Comparison of ENCODE assay signal across 1 cellular context in genomic region chr11:74956387-74956786, GRCh38.
TF ChIP-seq lines count a peak whose summit lies in the region.

No MANE protein-coding gene starts in this region.

TF ChIP-seq in K562, 482 proteins besides CTCF, POLR2A, EP300 and RAD21:
- TF ChIP-seq ZFP91 (CRISPR knock-in tag; IDR thresholded peaks at IDR 0.05) (no peak), BACH1 (tag; IDR thresholded peaks at IDR 0.05) (no peak), GATAD2B (IDR thresholded peaks at IDR 0.05; ENCODE audit: borderline replicate concordance) (no peak), ZBTB40 (IDR thresholded peaks at IDR 0.05) (no peak), ZBTB40 (CRISPR knock-in tag; IDR thresholded peaks at IDR 0.05) (no peak), MED1 (CRISPR knock-in tag; IDR thresholded peaks at IDR 0.05; ENCODE audit: borderline replicate concordance) (no peak), ZNF41 (CRISPR knock-in tag; conservative IDR thresholded peaks at IDR 0.05) (no peak), SAFB2 (IDR thresholded peaks at IDR 0.05; ENCODE audit: borderline replicate concordance, low read depth, low read length, severe bottlenecking) (no peak), ZNF311 (CRISPR knock-in tag; IDR thresholded peaks at IDR 0.05) (no peak), ZNF395 (CRISPR knock-in tag; IDR thresholded peaks at IDR 0.05) (no peak), NR2C2 (CRISPR knock-in tag; IDR thresholded peaks at IDR 0.05) (no peak), NR2C2 (tag; IDR thresholded peaks at IDR 0.05) (no peak), HOXB6 (CRISPR knock-in tag; IDR thresholded peaks at IDR 0.05; ENCODE audit: borderline replicate concordance) (no peak), THAP7 (CRISPR knock-in tag; IDR thresholded peaks at IDR 0.05) (no peak), SREBF1 (IDR thresholded peaks at IDR 0.05; ENCODE audit: borderline replicate concordance, low read depth, low read length) (no peak), ATF2 (CRISPR knock-in tag; IDR thresholded peaks at IDR 0.05) (no peak), ZNF316 (IDR thresholded peaks at IDR 0.05) (no peak), NELFE (IDR thresholded peaks at IDR 0.05; ENCODE audit: insufficient read depth, insufficient read length) (no peak), HNRNPH1 (optimal IDR thresholded peaks at IDR 0.05; ENCODE audit: low read depth, low read length) (no peak), TAF1 (IDR thresholded peaks at IDR 0.05; ENCODE audit: control insufficient read depth, extremely low read depth, insufficient read depth, low read length, severe bottlenecking) (no peak), BMI1 (IDR thresholded peaks at IDR 0.05; ENCODE audit: low read length) (no peak), ETV1 (tag; conservative IDR thresholded peaks at IDR 0.05; ENCODE audit: low read depth) (no peak)
